ENCODE assay signal across 19 cellular contexts in genomic region chr1:10225573-10225972, GRCh38. TPM values are rescaled to one million over a fixed set of nuclear protein-coding genes. Genes with fewer than 3 reads are reported as not detected.
DNase-seq lines count a peak whose midpoint lies in the region; ATAC-seq and TF ChIP-seq lines count a peak whose summit lies in the region.
"Had no signal": no experiment of that assay in that cellular context is flagged by ENCODE, and none has a peak within 500 bp of the region (broad histone marks: within the 10 kb centered on the region; RNA-seq: fewer than 3 reads in every experiment).

No MANE protein-coding gene starts in this region.

- ATAC-seq in left ventricle myocardium superior (no peak), HG02870 (IDR thresholded peaks at IDR 0.05; ENCODE audit: unreplicated experiment) (no peak), HG03095 (IDR thresholded peaks at IDR 0.05; ENCODE audit: unreplicated experiment) (no peak)
- ATAC-seq: activated CD8-positive, alpha-beta memory T cell treated with anti-CD3 and anti-CD28 coated beads, Interleukin-2, amount 10 ng/mL, durations not matched to agents 7 days and 5 days; foreskin keratinocyte; left lung had no signal

- H3K27me3 ChIP-seq in cardiac muscle cell: no peaks in the 10 kb centered on the region
- H3K27me3 ChIP-seq in mesenchymal stem cell (ENCODE audit: control insufficient read depth in 1 of 2, insufficient read depth in 1 of 2, low read length in 2 of 2): no peaks in the 10 kb centered on the region
- no peaks in the 10 kb centered on the region for H3K27me3 ChIP-seq in smooth muscle cell (ENCODE audit: low read depth)
- H3K27me3 ChIP-seq: foreskin keratinocyte, left lung had no signal

- peaks cover 100% of the 10 kb centered on the region for H4K20me1 ChIP-seq in smooth muscle cell (ENCODE audit: low read depth)

- peaks cover 100% of the 10 kb centered on the region for H3K79me2 ChIP-seq in smooth muscle cell (ENCODE audit: low read depth)

- peaks cover 14% of the 10 kb centered on the region for H3K79me1 ChIP-seq in mesenchymal stem cell (replicated peaks; ENCODE audit: low read length, poor library complexity, severe bottlenecking)

- no peak overlapping the region for H4K91ac ChIP-seq in mesenchymal stem cell (ENCODE audit: low read length)

- H3K4me3 ChIP-seq in cardiac muscle cell (no peak overlapping the region), mesenchymal stem cell (ENCODE audit: insufficient read depth in 1 of 2, low read depth in 1 of 2, low read length in 2 of 2) (no peak overlapping the region), smooth muscle cell (no peak overlapping the region)
- H3K4me3 ChIP-seq: left lung had no signal

- H3F3A ChIP-seq in smooth muscle cell (ENCODE audit: low read depth): no peaks in the 10 kb centered on the region

- DNase-seq in cardiac muscle cell (ENCODE audit: low read depth in 1 of 2, low spot score in 1 of 2) (no peak), left ventricle myocardium superior (no peak), mesenchymal stem cell (no peak), smooth muscle cell (lab: John Stamatoyannopoulos, UW; ENCODE audit: unreplicated experiment) (no peak), NCI-H187 (lab: John Stamatoyannopoulos, UW) (no peak)
- DNase-seq: activated CD4-positive, alpha-beta T cell treated with anti-CD3 and anti-CD28 coated beads for 48 hours; activated CD8-positive, alpha-beta memory T cell treated with anti-CD3 and anti-CD28 coated beads, Interleukin-2, amount 10 ng/mL, durations not matched to agents 7 days and 5 days; C1 segment of cervical spinal cord; foreskin keratinocyte; H9; Kasumi-1; left lung; NCI-H1092; NCI-H526; Right ventricle myocardium superior had no signal

- H3K4me2 ChIP-seq in mesenchymal stem cell (ENCODE audit: low read length, poor library complexity, severe bottlenecking) (no peak overlapping the region), smooth muscle cell (peak overlapping the region; percentile 42)

- intact Hi-C loops in left ventricle myocardium superior (cut with micrococcal nuclease): no loop called here

- no peak overlapping the region for H3K18ac ChIP-seq in mesenchymal stem cell (ENCODE audit: low read depth in 1 of 2, low read length in 2 of 2)

- TF ChIP-seq CTCF in cardiac muscle cell (IDR thresholded peaks at IDR 0.05; ENCODE audit: low read depth, low read length) (no peak), brain (conservative IDR thresholded peaks at IDR 0.05) (no peak), smooth muscle cell (IDR thresholded peaks at IDR 0.05; ENCODE audit: borderline replicate concordance, insufficient read depth, poor library complexity, severe bottlenecking) (no peak)

- no peak overlapping the region for H2BK15ac ChIP-seq in mesenchymal stem cell (ENCODE audit: low read depth, poor library complexity, severe bottlenecking)

- WGBS in mesenchymal stem cell: 79% methylated on average over 1 of the region's 1 CpG
- 19% methylated on average over 1 of the region's 1 CpG for WGBS in smooth muscle cell (ENCODE audit: low lambda C conversion rate)

- H3K14ac ChIP-seq in mesenchymal stem cell (ENCODE audit: low read length in 2 of 2): no peak overlapping the region

- H3K4me1 ChIP-seq in cardiac muscle cell (ENCODE audit: low read depth) (peaks cover 8% of the 10 kb centered on the region), mesenchymal stem cell (ENCODE audit: control insufficient read depth, insufficient read depth, low read depth, low read length) (peaks cover 6% of the 10 kb centered on the region), smooth muscle cell (ENCODE audit: low read depth) (peaks cover 8% of the 10 kb centered on the region)
- H3K4me1 ChIP-seq: foreskin keratinocyte had no signal

- peak overlapping the region in 2 of 5 experiments; percentile 0 to 27 for H3K4me3 Mint-ChIP-seq in brain
- H3K4me3 Mint-ChIP-seq: activated CD8-positive, alpha-beta memory T cell treated with anti-CD3 and anti-CD28 coated beads, Interleukin-2, amount 10 ng/mL, durations not matched to agents 7 days and 5 days; H9; T-helper 1 cell treated with Interleukin-12 subunit alpha and Interleukin-12 subunit beta and Interleukin-4 antibody, amounts not matched to agents 30 μg/mL and 1 μg/mL, for 36 hours had no signal

- H3K4me1 Mint-ChIP-seq in brain: peaks cover 66% of the 10 kb centered on the region

- H3K9me3 Mint-ChIP-seq in brain: peaks cover 0 to 49% (median 14%) of the 10 kb centered on the region in 5 experiments
- H3K9me3 Mint-ChIP-seq: T-helper 1 cell treated with Interleukin-12 subunit alpha and Interleukin-12 subunit beta and Interleukin-4 antibody, amounts not matched to agents 30 μg/mL and 1 μg/mL, for 36 hours had no signal

- no peak overlapping the region for H2BK5ac ChIP-seq in mesenchymal stem cell (ENCODE audit: low read depth, low read length, poor library complexity, severe bottlenecking)

- peak overlapping the region in 3 of 5 experiments; percentile 41 to 49 (median 43) for H3K27ac Mint-ChIP-seq in brain
- H3K27ac Mint-ChIP-seq: activated CD8-positive, alpha-beta memory T cell treated with anti-CD3 and anti-CD28 coated beads, Interleukin-2, amount 10 ng/mL, durations not matched to agents 7 days and 5 days; T-helper 1 cell treated with Interleukin-12 subunit alpha and Interleukin-12 subunit beta and Interleukin-4 antibody, amounts not matched to agents 30 μg/mL and 1 μg/mL, for 36 hours had no signal

- H3K36me3 Mint-ChIP-seq in brain: peaks cover 69% of the 10 kb centered on the region
- H3K36me3 Mint-ChIP-seq: activated CD8-positive, alpha-beta memory T cell treated with anti-CD3 and anti-CD28 coated beads, Interleukin-2, amount 10 ng/mL, durations not matched to agents 7 days and 5 days had no signal

- H2AK5ac ChIP-seq in mesenchymal stem cell (ENCODE audit: low read length, severe bottlenecking): no peak overlapping the region

- H3K27me3 Mint-ChIP-seq in brain: no peaks in the 10 kb centered on the region
- H3K27me3 Mint-ChIP-seq: activated CD8-positive, alpha-beta memory T cell treated with anti-CD3 and anti-CD28 coated beads, Interleukin-2, amount 10 ng/mL, durations not matched to agents 7 days and 5 days had no signal

- H3K27ac ChIP-seq in cardiac muscle cell (peak overlapping the region; percentile 55), mesenchymal stem cell (ENCODE audit: low read length, poor library complexity, severe bottlenecking) (peak overlapping the region; percentile 65), smooth muscle cell (ENCODE audit: low read depth) (no peak overlapping the region)
- H3K27ac ChIP-seq: foreskin keratinocyte, left lung had no signal

- H2BK12ac ChIP-seq in mesenchymal stem cell (ENCODE audit: low read length in 2 of 2): no peak overlapping the region

- no peak overlapping the region for H3K4ac ChIP-seq in mesenchymal stem cell (ENCODE audit: low read depth in 1 of 2, low read length in 2 of 2)

- H3K9ac ChIP-seq in mesenchymal stem cell (ENCODE audit: low read length) (no peak overlapping the region), smooth muscle cell (ENCODE audit: low read depth) (no peak overlapping the region)

- H3K9me3 ChIP-seq in cardiac muscle cell (ENCODE audit: low read depth): no peaks in the 10 kb centered on the region
- H3K9me3 ChIP-seq in mesenchymal stem cell (ENCODE audit: control insufficient read depth, low read length): no peaks in the 10 kb centered on the region
- H3K9me3 ChIP-seq in smooth muscle cell (replicated peaks; ENCODE audit: low read depth): no peaks in the 10 kb centered on the region
- H3K9me3 ChIP-seq: left lung had no signal

- no peak overlapping the region for H3K23ac ChIP-seq in mesenchymal stem cell (ENCODE audit: low read length in 2 of 2)

- no peaks in the 10 kb centered on the region for H3K36me3 ChIP-seq in cardiac muscle cell
- H3K36me3 ChIP-seq in mesenchymal stem cell (ENCODE audit: control insufficient read depth in 1 of 2, insufficient read depth in 2 of 2, low read depth in 1 of 2, low read length in 2 of 2): peaks cover 0 to 3% of the 10 kb centered on the region in 2 experiments
- no peaks in the 10 kb centered on the region for H3K36me3 ChIP-seq in smooth muscle cell (ENCODE audit: low read depth)
- H3K36me3 ChIP-seq: left lung had no signal

- H2AFZ ChIP-seq in mesenchymal stem cell (ENCODE audit: low read depth, low read length) (no peak overlapping the region), smooth muscle cell (ENCODE audit: low read depth) (no peak overlapping the region)

- H4K8ac ChIP-seq in mesenchymal stem cell (ENCODE audit: low read length): no peak overlapping the region

- H2BK120ac ChIP-seq in mesenchymal stem cell (ENCODE audit: low read depth, low read length): no peak overlapping the region

RNA-seq across cellular contexts. Expression of gene KIF1B, which starts 15.2 kb away (rescaled TPM):
- total RNA-seq in cardiac muscle cell: 29.3 and 56.2 TPM in 2 replicates
- 22.2 and 40.9 TPM in 2 replicates for polyA plus RNA-seq in cardiac muscle cell
- 69.3 TPM for total RNA-seq in left ventricle myocardium superior
- 87.7 TPM for polyA plus RNA-seq in brain (ENCODE audit: insufficient read depth, low read depth, low replicate concordance)
- polyA plus RNA-seq in mesenchymal stem cell (2013, experiment 1 of 2): 18.2 TPM
- 17.6 TPM for polyA plus RNA-seq in mesenchymal stem cell (2013, experiment 2 of 2)
- 29.6 and 34.3 TPM in 2 replicates for total RNA-seq in smooth muscle cell
- 9.1 and 15.1 TPM in 2 replicates for polyA plus RNA-seq in smooth muscle cell
